ENCODE assay signal across 8 cellular contexts in the genomic region with DNA sequence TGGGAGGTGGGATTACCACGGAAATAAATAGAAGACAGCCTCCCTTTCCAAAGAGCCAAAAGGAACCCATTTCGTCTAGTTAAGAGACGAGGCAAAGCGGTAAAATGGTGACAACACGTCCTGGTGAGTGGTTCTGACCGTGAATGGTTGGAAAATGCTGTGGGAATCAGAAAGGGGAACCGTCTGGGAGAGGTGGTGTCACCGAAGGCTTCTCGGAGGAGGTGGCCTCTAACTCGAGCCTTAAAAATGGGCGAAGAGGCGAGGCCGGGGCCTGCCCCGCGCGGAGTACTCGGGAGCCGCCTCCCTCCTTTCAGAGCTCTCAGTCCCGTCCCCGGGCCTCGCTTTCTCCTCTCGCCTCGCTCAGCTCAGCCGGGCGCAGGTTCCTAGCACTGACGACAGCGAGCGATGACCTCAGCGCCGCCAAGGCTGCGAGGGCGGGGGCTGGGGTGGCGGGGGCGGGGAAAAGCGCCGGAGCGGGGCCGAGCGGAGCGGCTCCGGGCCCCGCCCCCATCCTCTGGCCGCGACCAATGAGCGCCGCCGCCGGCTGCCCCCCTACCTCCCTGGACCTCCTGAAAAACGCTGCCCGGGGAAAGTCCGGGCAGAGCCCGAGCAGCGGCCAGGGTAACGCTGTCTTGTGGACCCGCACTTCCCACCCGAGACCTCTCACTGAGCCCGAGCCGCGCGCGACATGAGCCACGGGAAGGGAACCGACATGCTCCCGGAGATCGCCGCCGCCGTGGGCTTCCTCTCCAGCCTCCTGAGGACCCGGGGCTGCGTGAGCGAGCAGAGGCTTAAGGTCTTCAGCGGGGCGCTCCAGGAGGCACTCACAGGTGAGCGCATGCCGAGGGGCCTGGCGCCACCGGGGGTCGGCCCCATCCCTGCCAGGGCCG. TPM values are rescaled to one million over a fixed set of nuclear protein-coding genes. Genes with fewer than 3 reads are reported as not detected.
DNase-seq lines count a peak whose midpoint lies in the region; ATAC-seq and TF ChIP-seq lines count a peak whose summit lies in the region.

A gene with protein sequence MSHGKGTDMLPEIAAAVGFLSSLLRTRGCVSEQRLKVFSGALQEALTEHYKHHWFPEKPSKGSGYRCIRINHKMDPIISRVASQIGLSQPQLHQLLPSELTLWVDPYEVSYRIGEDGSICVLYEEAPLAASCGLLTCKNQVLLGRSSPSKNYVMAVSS (plus strand): TSS at position 601 of the 890 bp plus-strand sequence. CDS start 88 bp downstream, at position 689.

- peak within 1 kb of the TSS; percentile 97 for H3K4me3 Mint-ChIP-seq in activated naive CD4-positive, alpha-beta T cell treated with anti-CD3 and anti-CD28 coated beads, Interleukin-2, amount 50 U/mL, for 24 hours

- peak; percentile 97 to 100 for TF ChIP-seq POLR2A in suprapubic skin (IDR thresholded peaks at IDR 0.05)

- H3K27ac Mint-ChIP-seq in activated naive CD4-positive, alpha-beta T cell treated with anti-CD3 and anti-CD28 coated beads, Interleukin-2, amount 50 U/mL, for 24 hours, result peak within 1 kb of the TSS; percentile 99

- H3K36me3 ChIP-seq in suprapubic skin, result peaks cover 28% of the 10 kb centered on the region

- peak; percentile 96 for DNase-seq in GM10248 (ENCODE audit: extremely low spot score)
- peak; percentile 94 for DNase-seq in NCI-H1092 (lab: John Stamatoyannopoulos, UW)
- DNase-seq in SKM-1 (lab: John Stamatoyannopoulos, UW; ENCODE audit: unreplicated experiment), result peak; percentile 87
- DNase-seq in globus pallidus (ENCODE audit: low spot score), result peak; percentile 97
- peak; percentile 92 for DNase-seq in occipital lobe (lab: John Stamatoyannopoulos, UW)
- DNase-seq in suprapubic skin (ENCODE audit: low spot score in 2 of 2), result peak; percentile 94 to 95

- TF ChIP-seq EP300 in suprapubic skin (IDR thresholded peaks at IDR 0.05), result no peak

- H3K36me3 Mint-ChIP-seq in activated naive CD4-positive, alpha-beta T cell treated with anti-CD3 and anti-CD28 coated beads, Interleukin-2, amount 50 U/mL, for 24 hours, result peaks cover 30% of the 10 kb centered on the region

- TF ChIP-seq CTCF in GM10248 (IDR thresholded peaks at IDR 0.05; ENCODE audit: control extremely low read depth, extremely low read depth, low read depth, missing control alignments), result no peak
- no peak for TF ChIP-seq CTCF in suprapubic skin (IDR thresholded peaks at IDR 0.05)

- WGBS in suprapubic skin, result 5% methylated on average over 50 of the region's 79 CpGs

- peak within 1 kb of the TSS; percentile 92 for H3K4me3 ChIP-seq in suprapubic skin

- peak within 1 kb of the TSS; percentile 98 for H3K27ac ChIP-seq in suprapubic skin

- no peaks in the 10 kb centered on the region for H3K9me3 Mint-ChIP-seq in activated naive CD4-positive, alpha-beta T cell treated with anti-CD3 and anti-CD28 coated beads, Interleukin-2, amount 50 U/mL, for 24 hours

- H3K4me1 ChIP-seq in suprapubic skin, result peaks cover 75% of the 10 kb centered on the region

- H3K27me3 Mint-ChIP-seq in activated naive CD4-positive, alpha-beta T cell treated with anti-CD3 and anti-CD28 coated beads, Interleukin-2, amount 50 U/mL, for 24 hours, result no peaks in the 10 kb centered on the region

- peaks cover 49% of the 10 kb centered on the region for H3K4me1 Mint-ChIP-seq in activated naive CD4-positive, alpha-beta T cell treated with anti-CD3 and anti-CD28 coated beads, Interleukin-2, amount 50 U/mL, for 24 hours

- H3K27me3 ChIP-seq in suprapubic skin, result no peaks in the 10 kb centered on the region

- peak; percentile 68 for ATAC-seq in HG02588 (IDR thresholded peaks at IDR 0.05; ENCODE audit: unreplicated experiment)

- CTCF ChIA-PET in GM10248 (lab: Yijun Ruan, JAX), result interaction anchor here (1.0 to 9.7 kb wide), 9 partner anchors 10 to 34 kb away, joined by 3 to 228 read pairs (median 16); no protein-coding TSS in a partner anchor

- POLR2A ChIA-PET in GM10248 (lab: Yijun Ruan, JAX), result interaction anchor here (0.6 to 9.2 kb wide), 15 partner anchors 9 to 883 kb away, joined by 3 to 225 read pairs (median 8); no protein-coding TSS in a partner anchor

- no peaks in the 10 kb centered on the region for H3K9me3 ChIP-seq in suprapubic skin

RNA-seq across cellular contexts. Expression of the gene that starts here (rescaled TPM):
- total RNA-seq in occipital lobe, result 13.9 TPM
- 100 to 1,000 TPM; 160 to 319 (median 193) TPM for total RNA-seq in suprapubic skin

Comparison
In these comparisons a context has a peak if more than half of its experiments do, and no peak if none do; other contexts are left out.
1. Peak in every context shown above with its lines: DNase-seq, ATAC-seq, H3K4me3 ChIP-seq and H3K27ac ChIP-seq.
2. RNA of the gene that starts here (total RNA-seq): 160 to 319 TPM in suprapubic skin; 13.9 TPM in occipital lobe (single experiment); every median in the first group is over 10 times any median in the second.